3 cellular contexts compared by ENCODE assay signal in the genomic region with DNA sequence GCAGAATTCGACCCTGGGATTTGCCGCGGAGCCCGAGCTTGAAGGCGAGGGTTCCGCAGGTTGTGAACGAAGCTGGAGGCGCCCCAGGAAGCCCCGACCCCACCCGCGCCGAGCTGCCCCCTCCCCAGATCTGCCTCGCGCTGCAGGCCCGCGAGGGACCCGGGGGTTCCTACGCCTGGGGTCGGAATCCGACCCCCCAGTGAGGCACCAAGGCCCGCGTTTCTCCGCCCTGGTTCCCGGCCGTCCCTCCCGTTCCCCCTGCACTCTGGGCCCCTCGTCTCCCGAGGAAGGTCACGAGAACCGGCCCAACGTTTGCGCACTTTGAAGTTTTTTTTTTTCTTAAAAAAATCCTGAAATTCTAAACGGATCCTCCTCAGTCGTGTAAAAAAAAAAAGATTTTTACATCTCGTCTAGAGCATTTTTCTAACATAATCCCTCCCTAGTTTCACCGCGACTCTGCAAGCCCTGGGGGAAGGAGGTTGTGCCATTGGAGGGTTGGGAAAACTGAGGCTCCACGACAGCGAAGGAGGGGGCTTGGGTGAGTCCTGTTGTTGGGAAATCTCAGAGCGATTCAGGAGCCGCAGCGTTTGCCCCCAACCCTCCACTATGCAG.
TF ChIP-seq lines count a peak whose summit lies in the region.

No MANE protein-coding gene starts in this region.

TF ChIP-seq in SK-N-SH, 30 proteins besides CTCF, POLR2A, EP300 and RAD21 (continued from another document):
- TF ChIP-seq RXRA (IDR thresholded peaks at IDR 0.05; ENCODE audit: borderline replicate concordance, low read depth) (no peak), EZH2phosphoT487 (IDR thresholded peaks at IDR 0.05; ENCODE audit: borderline replicate concordance, low read depth) (no peak), FOSL2 (IDR thresholded peaks at IDR 0.05; ENCODE audit: borderline replicate concordance, low read depth) (no peak), CHD2 (IDR thresholded peaks at IDR 0.05; ENCODE audit: low read length, partially characterized antibody) (no peak), TAF1 (IDR thresholded peaks at IDR 0.05; ENCODE audit: borderline replicate concordance, low read depth, low read length) (no peak), FOXJ3 (CRISPR knock-in tag; IDR thresholded peaks at IDR 0.05) (no peak), SIN3A (IDR thresholded peaks at IDR 0.05; ENCODE audit: borderline replicate concordance, low read depth, low read length) (no peak), GABPA (IDR thresholded peaks at IDR 0.05; ENCODE audit: low read depth) (no peak), REST (IDR thresholded peaks at IDR 0.05; ENCODE audit: low read depth, low read length) (no peak)
- TF ChIP-seq, protein P1, sequence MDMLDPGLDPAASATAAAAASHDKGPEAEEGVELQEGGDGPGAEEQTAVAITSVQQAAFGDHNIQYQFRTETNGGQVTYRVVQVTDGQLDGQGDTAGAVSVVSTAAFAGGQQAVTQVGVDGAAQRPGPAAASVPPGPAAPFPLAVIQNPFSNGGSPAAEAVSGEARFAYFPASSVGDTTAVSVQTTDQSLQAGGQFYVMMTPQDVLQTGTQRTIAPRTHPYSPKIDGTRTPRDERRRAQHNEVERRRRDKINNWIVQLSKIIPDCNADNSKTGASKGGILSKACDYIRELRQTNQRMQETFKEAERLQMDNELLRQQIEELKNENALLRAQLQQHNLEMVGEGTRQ (IDR thresholded peaks at IDR 0.05; ENCODE audit: borderline replicate concordance, low read depth, low read length): no peak
- TF ChIP-seq, protein P2, sequence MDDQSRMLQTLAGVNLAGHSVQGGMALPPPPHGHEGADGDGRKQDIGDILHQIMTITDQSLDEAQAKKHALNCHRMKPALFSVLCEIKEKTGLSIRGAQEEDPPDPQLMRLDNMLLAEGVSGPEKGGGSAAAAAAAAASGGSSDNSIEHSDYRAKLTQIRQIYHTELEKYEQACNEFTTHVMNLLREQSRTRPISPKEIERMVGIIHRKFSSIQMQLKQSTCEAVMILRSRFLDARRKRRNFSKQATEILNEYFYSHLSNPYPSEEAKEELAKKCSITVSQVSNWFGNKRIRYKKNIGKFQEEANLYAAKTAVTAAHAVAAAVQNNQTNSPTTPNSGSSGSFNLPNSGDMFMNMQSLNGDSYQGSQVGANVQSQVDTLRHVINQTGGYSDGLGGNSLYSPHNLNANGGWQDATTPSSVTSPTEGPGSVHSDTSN (IDR thresholded peaks at IDR 0.05): no peak
- TF ChIP-seq, protein P3, sequence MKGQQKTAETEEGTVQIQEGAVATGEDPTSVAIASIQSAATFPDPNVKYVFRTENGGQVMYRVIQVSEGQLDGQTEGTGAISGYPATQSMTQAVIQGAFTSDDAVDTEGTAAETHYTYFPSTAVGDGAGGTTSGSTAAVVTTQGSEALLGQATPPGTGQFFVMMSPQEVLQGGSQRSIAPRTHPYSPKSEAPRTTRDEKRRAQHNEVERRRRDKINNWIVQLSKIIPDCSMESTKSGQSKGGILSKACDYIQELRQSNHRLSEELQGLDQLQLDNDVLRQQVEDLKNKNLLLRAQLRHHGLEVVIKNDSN (IDR thresholded peaks at IDR 0.05; ENCODE audit: borderline replicate concordance, low read depth): no peak

TF ChIP-seq in SK-N-SH treated with all-trans-retinoic acid at 6 μM for 48 hours, 23 proteins besides CTCF, POLR2A, EP300 and RAD21 (continues in another document):
- TF ChIP-seq CREB5 (CRISPR knock-in tag; IDR thresholded peaks at IDR 0.05; ENCODE audit: low read depth) (no peak), PPARA (CRISPR knock-in tag; IDR thresholded peaks at IDR 0.05; ENCODE audit: borderline replicate concordance) (no peak), CSRNP3 (CRISPR knock-in tag; IDR thresholded peaks at IDR 0.05) (no peak), TCF4 (CRISPR knock-in tag; IDR thresholded peaks at IDR 0.05; ENCODE audit: borderline replicate concordance) (no peak), ZNF70 (CRISPR knock-in tag; IDR thresholded peaks at IDR 0.05) (no peak), CSDC2 (CRISPR knock-in tag; IDR thresholded peaks at IDR 0.05) (no peak), GLIS3 (CRISPR knock-in tag; IDR thresholded peaks at IDR 0.05) (no peak)
- TF ChIP-seq, protein P4, sequence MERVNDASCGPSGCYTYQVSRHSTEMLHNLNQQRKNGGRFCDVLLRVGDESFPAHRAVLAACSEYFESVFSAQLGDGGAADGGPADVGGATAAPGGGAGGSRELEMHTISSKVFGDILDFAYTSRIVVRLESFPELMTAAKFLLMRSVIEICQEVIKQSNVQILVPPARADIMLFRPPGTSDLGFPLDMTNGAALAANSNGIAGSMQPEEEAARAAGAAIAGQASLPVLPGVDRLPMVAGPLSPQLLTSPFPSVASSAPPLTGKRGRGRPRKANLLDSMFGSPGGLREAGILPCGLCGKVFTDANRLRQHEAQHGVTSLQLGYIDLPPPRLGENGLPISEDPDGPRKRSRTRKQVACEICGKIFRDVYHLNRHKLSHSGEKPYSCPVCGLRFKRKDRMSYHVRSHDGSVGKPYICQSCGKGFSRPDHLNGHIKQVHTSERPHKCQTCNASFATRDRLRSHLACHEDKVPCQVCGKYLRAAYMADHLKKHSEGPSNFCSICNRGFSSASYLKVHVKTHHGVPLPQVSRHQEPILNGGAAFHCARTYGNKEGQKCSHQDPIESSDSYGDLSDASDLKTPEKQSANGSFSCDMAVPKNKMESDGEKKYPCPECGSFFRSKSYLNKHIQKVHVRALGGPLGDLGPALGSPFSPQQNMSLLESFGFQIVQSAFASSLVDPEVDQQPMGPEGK (CRISPR knock-in tag; IDR thresholded peaks at IDR 0.05; ENCODE audit: borderline replicate concordance): no peak
- TF ChIP-seq, protein P5, sequence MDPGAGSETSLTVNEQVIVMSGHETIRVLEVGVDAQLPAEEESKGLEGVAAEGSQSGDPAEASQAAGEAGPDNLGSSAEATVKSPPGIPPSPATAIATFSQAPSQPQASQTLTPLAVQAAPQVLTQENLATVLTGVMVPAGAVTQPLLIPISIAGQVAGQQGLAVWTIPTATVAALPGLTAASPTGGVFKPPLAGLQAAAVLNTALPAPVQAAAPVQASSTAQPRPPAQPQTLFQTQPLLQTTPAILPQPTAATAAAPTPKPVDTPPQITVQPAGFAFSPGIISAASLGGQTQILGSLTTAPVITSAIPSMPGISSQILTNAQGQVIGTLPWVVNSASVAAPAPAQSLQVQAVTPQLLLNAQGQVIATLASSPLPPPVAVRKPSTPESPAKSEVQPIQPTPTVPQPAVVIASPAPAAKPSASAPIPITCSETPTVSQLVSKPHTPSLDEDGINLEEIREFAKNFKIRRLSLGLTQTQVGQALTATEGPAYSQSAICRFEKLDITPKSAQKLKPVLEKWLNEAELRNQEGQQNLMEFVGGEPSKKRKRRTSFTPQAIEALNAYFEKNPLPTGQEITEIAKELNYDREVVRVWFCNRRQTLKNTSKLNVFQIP (CRISPR knock-in tag; IDR thresholded peaks at IDR 0.05; ENCODE audit: borderline replicate concordance, low read depth): no peak

TF ChIP-seq in GM12878, 131 proteins besides CTCF, POLR2A, EP300 and RAD21 (continued from another document):
- TF ChIP-seq SMAD1 (IDR thresholded peaks at IDR 0.05; ENCODE audit: low read depth, partially characterized antibody) (no peak), SMC3 (IDR thresholded peaks at IDR 0.05; ENCODE audit: borderline replicate concordance, low read length) (no peak), NFYA (IDR thresholded peaks at IDR 0.05; ENCODE audit: borderline replicate concordance, low read depth, low read length) (no peak), ESRRA (IDR thresholded peaks at IDR 0.05; ENCODE audit: low read length) (no peak), MYC (IDR thresholded peaks at IDR 0.05; ENCODE audit: insufficient read depth, insufficient read length, insufficient replicate concordance, low read length, severe bottlenecking) (no peak), MEF2B (IDR thresholded peaks at IDR 0.05; ENCODE audit: partially characterized antibody, poor library complexity, severe bottlenecking) (no peak), PAX8 (IDR thresholded peaks at IDR 0.05) (no peak), BMI1 (IDR thresholded peaks at IDR 0.05; ENCODE audit: borderline replicate concordance) (no peak), PAX5 (IDR thresholded peaks at IDR 0.05; ENCODE audit: borderline replicate concordance, low read depth, low read length) (no peak), IKZF2 (IDR thresholded peaks at IDR 0.05) (no peak), BACH1 (IDR thresholded peaks at IDR 0.05; ENCODE audit: borderline replicate concordance) (no peak), RBBP5 (conservative IDR thresholded peaks at IDR 0.05) (no peak), CHD2 (IDR thresholded peaks at IDR 0.05; ENCODE audit: borderline replicate concordance, low read depth, low read length) (no peak), NFXL1 (IDR thresholded peaks at IDR 0.05; ENCODE audit: borderline replicate concordance) (no peak), HDAC6 (IDR thresholded peaks at IDR 0.05; ENCODE audit: unreplicated experiment) (no peak)
- TF ChIP-seq, protein P6, sequence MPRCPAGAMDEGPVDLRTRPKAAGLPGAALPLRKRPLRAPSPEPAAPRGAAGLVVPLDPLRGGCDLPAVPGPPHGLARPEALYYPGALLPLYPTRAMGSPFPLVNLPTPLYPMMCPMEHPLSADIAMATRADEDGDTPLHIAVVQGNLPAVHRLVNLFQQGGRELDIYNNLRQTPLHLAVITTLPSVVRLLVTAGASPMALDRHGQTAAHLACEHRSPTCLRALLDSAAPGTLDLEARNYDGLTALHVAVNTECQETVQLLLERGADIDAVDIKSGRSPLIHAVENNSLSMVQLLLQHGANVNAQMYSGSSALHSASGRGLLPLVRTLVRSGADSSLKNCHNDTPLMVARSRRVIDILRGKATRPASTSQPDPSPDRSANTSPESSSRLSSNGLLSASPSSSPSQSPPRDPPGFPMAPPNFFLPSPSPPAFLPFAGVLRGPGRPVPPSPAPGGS (IDR thresholded peaks at IDR 0.05; ENCODE audit: borderline replicate concordance, insufficient read depth, low read depth, low read length, poor library complexity, severe bottlenecking): no peak
- TF ChIP-seq, protein P7, sequence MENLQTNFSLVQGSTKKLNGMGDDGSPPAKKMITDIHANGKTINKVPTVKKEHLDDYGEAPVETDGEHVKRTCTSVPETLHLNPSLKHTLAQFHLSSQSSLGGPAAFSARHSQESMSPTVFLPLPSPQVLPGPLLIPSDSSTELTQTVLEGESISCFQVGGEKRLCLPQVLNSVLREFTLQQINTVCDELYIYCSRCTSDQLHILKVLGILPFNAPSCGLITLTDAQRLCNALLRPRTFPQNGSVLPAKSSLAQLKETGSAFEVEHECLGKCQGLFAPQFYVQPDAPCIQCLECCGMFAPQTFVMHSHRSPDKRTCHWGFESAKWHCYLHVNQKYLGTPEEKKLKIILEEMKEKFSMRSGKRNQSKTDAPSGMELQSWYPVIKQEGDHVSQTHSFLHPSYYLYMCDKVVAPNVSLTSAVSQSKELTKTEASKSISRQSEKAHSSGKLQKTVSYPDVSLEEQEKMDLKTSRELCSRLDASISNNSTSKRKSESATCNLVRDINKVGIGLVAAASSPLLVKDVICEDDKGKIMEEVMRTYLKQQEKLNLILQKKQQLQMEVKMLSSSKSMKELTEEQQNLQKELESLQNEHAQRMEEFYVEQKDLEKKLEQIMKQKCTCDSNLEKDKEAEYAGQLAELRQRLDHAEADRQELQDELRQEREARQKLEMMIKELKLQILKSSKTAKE (IDR thresholded peaks at IDR 0.05; ENCODE audit: low read depth, poor library complexity, severe bottlenecking): no peak
TF ChIP-seq in GM12878: peak in this region for 0.
